ENCODE assay signal across 22 cellular contexts in genomic region chr20:44817143-44817910, GRCh38. TPM values are rescaled to one million over a fixed set of nuclear protein-coding genes. Genes with fewer than 3 reads are reported as not detected.
"Had no signal": no experiment of that assay in that cellular context is flagged by ENCODE, and none has a peak within 500 bp of the region (broad histone marks: within the 10 kb centered on the region; RNA-seq: fewer than 3 reads in every experiment).

No MANE protein-coding gene starts in this region.

- DNase-seq: Karpas-422, KG1, MG63, NCI-H1092, NCI-H1105 treated with DMSO at 0.1 percent for 48 hours, NCI-H1436, NCI-H187, NCI-H2029, NCI-H2081 treated with DMSO at 0.1 percent for 48 hours, NCI-H2171, NCI-H226, NCI-H446, NCI-H510A, NCI-H524 treated with DMSO at 0.1 percent for 48 hours, NCI-H69, NCI-H774, Right ventricle myocardium superior, RPMI8226, SIG-M5 had no signal

- H3K36me3 ChIP-seq: MG63, SJSA1 had no signal

- H3K4me1 ChIP-seq: SJSA1 had no signal

- H3K4me3 ChIP-seq: MG63, SJSA1, SK-N-MC had no signal

- H3K27ac ChIP-seq: HL-60, SJSA1, SK-N-MC had no signal

- H3K9me3 ChIP-seq: MG63, SJSA1 had no signal

- H3K27me3 ChIP-seq: MG63 had no signal

RNA-seq across cellular contexts. Expression of gene RIMS4, which starts 7.0 kb away (rescaled TPM):
- total RNA-seq: SJSA1 had no signal
